8 cellular contexts compared by ENCODE assay signal in genomic region chr3:153162513-153163348, GRCh38. TPM values are rescaled to one million over a fixed set of nuclear protein-coding genes. Genes with fewer than 3 reads are reported as not detected.
DNase-seq lines count a peak whose midpoint lies in the region; ATAC-seq and TF ChIP-seq lines count a peak whose summit lies in the region.

No MANE protein-coding gene starts in this region.

- H3K9ac ChIP-seq in trophoblast cell (ENCODE audit: low read length): peak overlapping the region; percentile 50

- H3K27me3 ChIP-seq in cardiac muscle cell (no peaks in the 10 kb centered on the region), trophoblast cell (ENCODE audit: insufficient read depth, low read length) (no peaks in the 10 kb centered on the region)

- H3K4me2 ChIP-seq in trophoblast cell (ENCODE audit: low read length): peak overlapping the region; percentile 90

- H4K12ac ChIP-seq in trophoblast cell (ENCODE audit: low read depth, low read length): peak overlapping the region; percentile 45

- H2BK120ac ChIP-seq in trophoblast cell (ENCODE audit: insufficient read depth, low read length, poor library complexity): peak overlapping the region; percentile 48

- ATAC-seq in HG03025 (IDR thresholded peaks at IDR 0.05; ENCODE audit: low FRiP score, unreplicated experiment): peak; percentile 8

- H3K4me1 ChIP-seq in cardiac muscle cell (ENCODE audit: low read depth) (peaks cover 13% of the 10 kb centered on the region), trophoblast cell (ENCODE audit: control insufficient read depth in 1 of 2, insufficient read depth in 2 of 2, low read length in 2 of 2) (peaks cover 0 to 1% of the 10 kb centered on the region in 2 experiments)

- peak overlapping the region; percentile 70 for H2BK5ac ChIP-seq in trophoblast cell (ENCODE audit: low read depth, low read length, poor library complexity)

- H3K14ac ChIP-seq in trophoblast cell (ENCODE audit: low read length): peak overlapping the region; percentile 88

- no peaks in the 10 kb centered on the region for H3K27me3 Mint-ChIP-seq in activated naive CD4-positive, alpha-beta T cell treated with anti-CD3 and anti-CD28 coated beads, Interleukin-2, amount 50 U/mL, for 24 hours

- H2BK12ac ChIP-seq in trophoblast cell (ENCODE audit: low read length): peak overlapping the region; percentile 27

- H3K27ac ChIP-seq in cardiac muscle cell (no peak overlapping the region), trophoblast cell (ENCODE audit: low read depth, low read length) (peak overlapping the region; percentile 46)

- peak overlapping the region; percentile 67 for H3K4me3 ChIP-seq in cardiac muscle cell
- H3K4me3 ChIP-seq in trophoblast cell (ENCODE audit: low read depth, low read length): peak overlapping the region; percentile 95

- H3K4me3 Mint-ChIP-seq in activated naive CD4-positive, alpha-beta T cell treated with anti-CD3 and anti-CD28 coated beads, Interleukin-2, amount 50 U/mL, for 24 hours: peak overlapping the region; percentile 93

- no peaks in the 10 kb centered on the region for H3K9me3 Mint-ChIP-seq in activated naive CD4-positive, alpha-beta T cell treated with anti-CD3 and anti-CD28 coated beads, Interleukin-2, amount 50 U/mL, for 24 hours

- H3K79me2 ChIP-seq in trophoblast cell (ENCODE audit: control insufficient read depth, insufficient read depth, low read length, poor library complexity): peaks cover 23% of the 10 kb centered on the region

- TF ChIP-seq CTCF in cardiac muscle cell (IDR thresholded peaks at IDR 0.05; ENCODE audit: low read depth, low read length): no peak

- peak overlapping the region; percentile 97 for H3K4ac ChIP-seq in trophoblast cell (ENCODE audit: low read depth, low read length)

- H3K27ac Mint-ChIP-seq in activated naive CD4-positive, alpha-beta T cell treated with anti-CD3 and anti-CD28 coated beads, Interleukin-2, amount 50 U/mL, for 24 hours: peak overlapping the region; percentile 83

- H2AFZ ChIP-seq in trophoblast cell (ENCODE audit: insufficient read depth, low read length, poor library complexity): peak overlapping the region; percentile 92

- peaks cover 50% of the 10 kb centered on the region for H3K4me1 Mint-ChIP-seq in activated naive CD4-positive, alpha-beta T cell treated with anti-CD3 and anti-CD28 coated beads, Interleukin-2, amount 50 U/mL, for 24 hours

- H3K18ac ChIP-seq in trophoblast cell (ENCODE audit: low read length): peak overlapping the region; percentile 84

- H2AK5ac ChIP-seq in trophoblast cell (ENCODE audit: low read length): peak overlapping the region; percentile 87

- no peaks in the 10 kb centered on the region for H3K9me3 ChIP-seq in cardiac muscle cell (ENCODE audit: low read depth)
- H3K9me3 ChIP-seq in trophoblast cell (ENCODE audit: insufficient read depth, low read depth, low read length): no peaks in the 10 kb centered on the region

- peaks cover 2% of the 10 kb centered on the region for H3K36me3 Mint-ChIP-seq in activated naive CD4-positive, alpha-beta T cell treated with anti-CD3 and anti-CD28 coated beads, Interleukin-2, amount 50 U/mL, for 24 hours

- H4K91ac ChIP-seq in trophoblast cell (ENCODE audit: low read depth, low read length): peak overlapping the region; percentile 67

- H3K36me3 ChIP-seq in cardiac muscle cell (no peaks in the 10 kb centered on the region), trophoblast cell (ENCODE audit: control insufficient read depth in 1 of 2, insufficient read depth in 2 of 2, low read length in 2 of 2) (no peaks in the 10 kb centered on the region)

- peak overlapping the region; percentile 64 for H4K8ac ChIP-seq in trophoblast cell (ENCODE audit: low read depth, low read length)

- no peak overlapping the region for H3K23ac ChIP-seq in trophoblast cell (ENCODE audit: low read length)

- DNase-seq in NCI-H345 (lab: John Stamatoyannopoulos, UW): peak; percentile 18
- no peak for DNase-seq in NCI-H345 treated with DMSO at 0.1 percent for 48 hours (lab: John Stamatoyannopoulos, UW; ENCODE audit: unreplicated experiment)
- DNase-seq in RPMI8226: peak; percentile 69
- DNase-seq in cardiac muscle cell (ENCODE audit: low read depth in 1 of 2, low spot score in 1 of 2): peak; percentile 49 to 59
- peak; percentile 58 to 75 for DNase-seq in trophoblast cell
- no peak for DNase-seq in HK-2 (ENCODE audit: unreplicated experiment)

- WGBS in trophoblast cell (ENCODE audit: extremely low coverage, insufficient coverage, insufficient read length): no CpG with 5 or more reads among the region's 82 CpGs

- peaks cover 24% of the 10 kb centered on the region for H3K79me1 ChIP-seq in trophoblast cell (ENCODE audit: low read length)

RNA-seq across cellular contexts. Expression of gene RAP2B, which starts 0.7 kb away (rescaled TPM):
- total RNA-seq in cardiac muscle cell: 6.9 and 8.2 TPM in 2 replicates
- 5.3 and 5.7 TPM in 2 replicates for polyA plus RNA-seq in cardiac muscle cell
- 12.1 and 13.1 TPM in 2 replicates for polyA plus RNA-seq in trophoblast cell (2013)

Comparison
In these comparisons a context has a peak if more than half of its experiments do, and no peak if none do; other contexts are left out.
1. DNase-seq: peak in NCI-H345 (single experiment), RPMI8226 (single experiment), cardiac muscle cell (2 of 2) and trophoblast cell (2 of 2); none in NCI-H345 treated with DMSO at 0.1 percent for 48 hours (single experiment) and HK-2 (single experiment).